ENCODE assay signal across 9 cellular contexts in the genomic region with DNA sequence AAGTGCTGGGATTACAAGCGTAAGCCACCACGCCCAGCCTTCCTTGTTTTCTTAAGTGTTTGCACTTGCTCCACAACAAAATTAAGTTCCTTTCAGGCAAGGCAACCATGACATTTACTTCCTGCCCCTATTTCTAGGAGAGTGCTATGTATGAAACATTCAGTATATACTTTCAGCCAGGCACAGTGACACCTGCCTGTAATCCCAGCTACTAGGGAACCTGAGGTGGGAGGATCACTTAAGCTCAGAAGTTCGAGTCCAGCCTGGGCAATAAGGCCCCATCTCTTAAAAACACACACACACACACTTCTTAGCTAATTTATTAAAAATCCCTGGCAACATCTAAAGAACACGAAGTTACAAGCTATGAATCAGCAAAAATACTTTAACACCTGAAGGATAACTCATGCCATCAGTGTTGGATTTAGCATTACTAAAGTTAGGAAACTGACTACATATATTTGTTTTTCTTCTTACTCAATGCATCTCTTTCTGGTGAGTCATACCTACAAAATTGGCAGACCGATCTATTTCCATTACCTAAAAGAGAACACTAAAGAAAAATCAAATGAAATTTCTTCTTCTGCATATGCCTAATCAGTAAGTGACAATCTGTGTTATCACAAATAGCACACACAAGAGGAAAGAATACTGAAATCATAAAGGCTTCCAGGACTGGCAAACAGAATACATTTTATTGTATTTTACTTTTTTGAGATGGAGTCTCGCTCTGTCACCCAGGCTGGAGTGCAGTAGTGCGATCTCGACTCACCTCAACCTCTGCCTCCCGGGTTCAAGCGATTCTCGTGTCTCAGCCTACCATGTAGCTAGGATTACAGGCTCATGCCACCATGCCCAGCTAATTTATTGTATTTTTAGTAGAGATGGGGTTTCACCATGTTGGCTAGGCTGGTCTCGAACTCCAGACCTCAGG. TPM values are rescaled to one million over a fixed set of nuclear protein-coding genes. Genes with fewer than 3 reads are reported as not detected.
DNase-seq lines count a peak whose midpoint lies in the region; ATAC-seq, FAIRE-seq and TF ChIP-seq lines count a peak whose summit lies in the region.
"Had no signal": no experiment of that assay in that cellular context is flagged by ENCODE, and none has a peak within 500 bp of the region (broad histone marks: within the 10 kb centered on the region; RNA-seq: fewer than 3 reads in every experiment).

No MANE protein-coding gene starts in this region.

- no peak for TF ChIP-seq POLR2A in upper lobe of left lung (IDR thresholded peaks at IDR 0.05)

- peak; percentile 74 for FAIRE-seq in islet of Langerhans (lab: Jason Lieb, UNC)

- H3K36me3 Mint-ChIP-seq in activated CD4-positive, alpha-beta T cell treated with anti-CD3 and anti-CD28 coated beads, Interleukin-2, amount 10 ng/mL, durations not matched to agents 24 days and 14 days (ENCODE audit: low read depth) = peaks cover 24% of the 10 kb centered on the region

- in situ Hi-C loops in astrocyte of the spinal cord (cut with HindIII; ENCODE audit: low sequenced_read_pairs) = no loop called here

- H3K4me3 ChIP-seq in astrocyte of the spinal cord (ENCODE audit: low read depth, low read length) (no peak overlapping the region), upper lobe of left lung (no peak overlapping the region)

- ATAC-seq in upper lobe of left lung (ENCODE audit: low FRiP score in 2 of 2) = peak; percentile 53 to 63
- no peak for ATAC-seq in GM21526 (IDR thresholded peaks at IDR 0.05; ENCODE audit: low FRiP score, unreplicated experiment)
- ATAC-seq in GM19351 (IDR thresholded peaks at IDR 0.05; ENCODE audit: unreplicated experiment) = no peak

- DNase-seq in activated CD4-positive, alpha-beta T cell treated with anti-CD3 and anti-CD28 coated beads, Interleukin-2, amount 10 ng/mL, durations not matched to agents 24 days and 14 days = no peak
- no peak for DNase-seq in activated CD4-positive, alpha-beta T cell treated with anti-CD3 and anti-CD28 coated beads for 4 hours
- peak; percentile 90 for DNase-seq in astrocyte of the spinal cord (ENCODE audit: low read depth, low spot score)
- DNase-seq in upper lobe of left lung = peak in 1 of 2 donors; percentile 23
- no peak for DNase-seq in SHP77 (lab: John Stamatoyannopoulos, UW)
- DNase-seq: C1 segment of cervical spinal cord had no signal

- TF ChIP-seq EP300 in upper lobe of left lung (IDR thresholded peaks at IDR 0.05) = no peak

- no peaks in the 10 kb centered on the region for H3K27me3 ChIP-seq in upper lobe of left lung

- H3K4me1 Mint-ChIP-seq in activated CD4-positive, alpha-beta T cell treated with anti-CD3 and anti-CD28 coated beads, Interleukin-2, amount 10 ng/mL, durations not matched to agents 24 days and 14 days = peaks cover 24% of the 10 kb centered on the region

- no peaks in the 10 kb centered on the region for H3K9me3 ChIP-seq in upper lobe of left lung

- intact Hi-C loops in activated CD4-positive, alpha-beta T cell treated with anti-CD3 and anti-CD28 coated beads, Interleukin-2, amount 10 ng/mL, durations not matched to agents 24 days and 14 days (cut with micrococcal nuclease) = no loop called here

- TF ChIP-seq CTCF in astrocyte of the spinal cord (IDR thresholded peaks at IDR 0.05; ENCODE audit: low read depth, low read length) = no peak
- TF ChIP-seq CTCF in upper lobe of left lung (IDR thresholded peaks at IDR 0.05) = no peak

- no peaks in the 10 kb centered on the region for H3K9me3 Mint-ChIP-seq in activated CD4-positive, alpha-beta T cell treated with anti-CD3 and anti-CD28 coated beads, Interleukin-2, amount 10 ng/mL, durations not matched to agents 24 days and 14 days

- 79 to 83% methylated on average over 12 of the region's 12 CpGs for WGBS in upper lobe of left lung, 2 donors

- H3K4me1 ChIP-seq in upper lobe of left lung = peaks cover 8 to 20% (median 11%) of the 10 kb centered on the region in 4 donors

- no peak overlapping the region for H3K4me3 Mint-ChIP-seq in activated CD4-positive, alpha-beta T cell treated with anti-CD3 and anti-CD28 coated beads, Interleukin-2, amount 10 ng/mL, durations not matched to agents 24 days and 14 days

- H3K36me3 ChIP-seq in upper lobe of left lung = peaks cover 0 to 22% (median 3%) of the 10 kb centered on the region in 4 donors

- no peaks in the 10 kb centered on the region for H3K27me3 Mint-ChIP-seq in activated CD4-positive, alpha-beta T cell treated with anti-CD3 and anti-CD28 coated beads, Interleukin-2, amount 10 ng/mL, durations not matched to agents 24 days and 14 days

- peak overlapping the region; percentile 38 for H3K27ac Mint-ChIP-seq in activated CD4-positive, alpha-beta T cell treated with anti-CD3 and anti-CD28 coated beads, Interleukin-2, amount 10 ng/mL, durations not matched to agents 24 days and 14 days

- H3K27ac ChIP-seq in upper lobe of left lung = peak overlapping the region in 3 of 4 donors; percentile 14 to 74 (median 47)

RNA-seq across cellular contexts. Expression of a gene that starts 41.5 kb away (rescaled TPM):
- 14.1 and 15.5 TPM in 2 replicates for total RNA-seq in activated CD4-positive, alpha-beta T cell treated with anti-CD3 and anti-CD28 coated beads, Interleukin-2, amount 10 ng/mL, durations not matched to agents 24 days and 14 days
- total RNA-seq in upper lobe of left lung = 10 to 100 TPM; 10.7 to 32.0 (median 19.0) TPM

RNA-seq across cellular contexts. Expression of a gene that starts 41.6 kb away (rescaled TPM):
- 35.0 and 39.0 TPM in 2 replicates for total RNA-seq in activated CD4-positive, alpha-beta T cell treated with anti-CD3 and anti-CD28 coated beads, Interleukin-2, amount 10 ng/mL, durations not matched to agents 24 days and 14 days
- total RNA-seq in upper lobe of left lung = 10 to 100 TPM; 15.9 to 40.9 (median 26.7) TPM

Comparison
In these comparisons a context has a peak if more than half of its experiments do, and no peak if none do; other contexts are left out.
1. ATAC-seq: peak in upper lobe of left lung (2 of 2); none in GM21526 (single experiment) and GM19351 (single experiment).